23 cellular contexts compared by ENCODE assay signal in genomic region chr11:60719406-60719805, GRCh38. TPM values are rescaled to one million over a fixed set of nuclear protein-coding genes. Genes with fewer than 3 reads are reported as not detected.
DNase-seq lines count a peak whose midpoint lies in the region; ATAC-seq, FAIRE-seq and TF ChIP-seq lines count a peak whose summit lies in the region.
"Had no signal": no experiment of that assay in that cellular context is flagged by ENCODE, and none has a peak within 500 bp of the region (broad histone marks: within the 10 kb centered on the region; RNA-seq: fewer than 3 reads in every experiment).

No MANE protein-coding gene starts in this region.

- peak in 1 of 2 donors; percentile 30 for TF ChIP-seq POLR2A in Peyer's patch (IDR thresholded peaks at IDR 0.05)

- intact Hi-C loops in mucosa of descending colon (cut with DNase I, micrococcal nuclease) (no loop called here), cardiac septum (cut with DNase I) (no loop called here)

- H3K27me3 ChIP-seq in Peyer's patch, result no peaks in the 10 kb centered on the region
- H3K27me3 ChIP-seq in duodenal mucosa (ENCODE audit: control insufficient read depth in 1 of 2, insufficient read depth in 2 of 2, low read length in 2 of 2), result no peaks in the 10 kb centered on the region
- peaks cover 0 to 3% of the 10 kb centered on the region in 2 donors for H3K27me3 ChIP-seq in small intestine (ENCODE audit: control insufficient read depth in 2 of 2, insufficient read depth in 2 of 2, low read length in 2 of 2)

- TF ChIP-seq CTCF in Peyer's patch (IDR thresholded peaks at IDR 0.05) (no peak), mucosa of descending colon (IDR thresholded peaks at IDR 0.05) (no peak)

- peaks cover 0 to 11% (median 0%) of the 10 kb centered on the region in 4 donors for H3K9me3 ChIP-seq in Peyer's patch
- H3K9me3 ChIP-seq in duodenal mucosa (ENCODE audit: control insufficient read depth in 1 of 2, low read length in 2 of 2), result peaks cover 7 to 12% of the 10 kb centered on the region in 2 donors
- no peaks in the 10 kb centered on the region for H3K9me3 ChIP-seq in mucosa of descending colon
- H3K9me3 ChIP-seq in small intestine (ENCODE audit: control insufficient read depth, low read depth), result no peaks in the 10 kb centered on the region

- H3K27ac ChIP-seq in Peyer's patch, result peak overlapping the region in 2 of 4 donors; percentile 46 to 71
- peak overlapping the region; percentile 43 for H3K27ac ChIP-seq in duodenal mucosa (ENCODE audit: low read depth, low read length)
- peak overlapping the region in 1 of 2 donors; percentile 74 for H3K27ac ChIP-seq in small intestine (ENCODE audit: low read depth in 1 of 2, low read length in 1 of 2)
- H3K27ac ChIP-seq: A549 had no signal

- DNase-seq in Peyer's patch (peak in 2 of 3 donors; percentile 82 to 86), mucosa of descending colon (peak; percentile 77 to 81 (median 80)), small intestine (peak; percentile 97), cardiac septum (ENCODE audit: low spot score) (no peak)
- DNase-seq: 8988T; ACHN; C1 segment of cervical spinal cord; Calu3; CD4-positive, alpha-beta memory T cell; COR-L47; DMS79; EL; GDM1; H9 had no signal

- ATAC-seq in mucosa of descending colon (peak; percentile 93), HG02973 (IDR thresholded peaks at IDR 0.05; ENCODE audit: unreplicated experiment) (no peak), GM18907 (IDR thresholded peaks at IDR 0.05; ENCODE audit: unreplicated experiment) (no peak)
- ATAC-seq: A549, GM23338, HCT116 had no signal

- peaks cover 0 to 23% (median 4%) of the 10 kb centered on the region in 4 donors for H3K4me1 ChIP-seq in Peyer's patch
- peaks cover 19 to 21% of the 10 kb centered on the region in 2 donors for H3K4me1 ChIP-seq in duodenal mucosa (ENCODE audit: control insufficient read depth in 1 of 2, insufficient read depth in 2 of 2, low read length in 2 of 2)
- H3K4me1 ChIP-seq in mucosa of descending colon (ENCODE audit: low read depth), result peaks cover 22% of the 10 kb centered on the region
- peaks cover 0 to 11% of the 10 kb centered on the region in 2 donors for H3K4me1 ChIP-seq in small intestine (ENCODE audit: control insufficient read depth in 2 of 2, insufficient read depth in 1 of 2, low read depth in 1 of 2, low read length in 1 of 2)
- H3K4me1 ChIP-seq: A549 had no signal

- no peak overlapping the region for H3K9ac ChIP-seq in duodenal mucosa (ENCODE audit: low read depth in 1 of 2, low read length in 2 of 2)

- FAIRE-seq in small intestine (lab: Jason Lieb, UNC), result no peak
- FAIRE-seq: A549, GM12878 had no signal

- H3K36me3 ChIP-seq in Peyer's patch, result no peaks in the 10 kb centered on the region
- no peaks in the 10 kb centered on the region for H3K36me3 ChIP-seq in duodenal mucosa (ENCODE audit: control insufficient read depth in 1 of 2, insufficient read depth in 2 of 2, low read length in 2 of 2)
- no peaks in the 10 kb centered on the region for H3K36me3 ChIP-seq in mucosa of descending colon (ENCODE audit: low read depth)
- peaks cover 0 to 4% of the 10 kb centered on the region in 2 donors for H3K36me3 ChIP-seq in small intestine (ENCODE audit: control insufficient read depth in 2 of 2, insufficient read depth in 2 of 2, low read length in 2 of 2)

- H3K4me3 ChIP-seq in Peyer's patch (no peak overlapping the region), duodenal mucosa (ENCODE audit: low read depth in 1 of 2, low read length in 2 of 2) (no peak overlapping the region), mucosa of descending colon (no peak overlapping the region), small intestine (ENCODE audit: low read depth in 1 of 2, low read length in 2 of 2) (no peak overlapping the region)
- H3K4me3 ChIP-seq: A549, GM12878, GM23338 had no signal

- 14 to 61% (median 37%) methylated on average over 3 of the region's 3 CpGs for WGBS in small intestine, 3 donors

RNA-seq across cellular contexts. Expression of gene MS4A18, which starts 5.1 kb away (rescaled TPM):
- 1 to 10 TPM in 1 of 4 donors, not detected in 3; 2.4 TPM for total RNA-seq in Peyer's patch
- total RNA-seq in mucosa of descending colon, result not detected
- polyA plus RNA-seq in small intestine, result 1 to 10 TPM in 1 of 3 donors, under 1 TPM in 1, not detected in 1; 0.97 to 1.1 TPM
- not detected for total RNA-seq in cardiac septum
- total RNA-seq: Calu3; CD4-positive, alpha-beta memory T cell; GM12878; GM23338; H4; H9 had no signal
- polyA plus RNA-seq: A549; BJ; CD4-positive, alpha-beta memory T cell; GM12878; GM23338 had no signal

RNA-seq across cellular contexts. Expression of gene MS4A8, which starts 20.0 kb away (rescaled TPM):
- total RNA-seq in Peyer's patch (100 to 1,000 TPM in 3 of 4 donors, 10 to 100 TPM in 1; 13.2 to 541 (median 356) TPM), mucosa of descending colon (10 to 100 TPM; 11.5 to 36.2 (median 18.4) TPM), cardiac septum (not detected)
- polyA plus RNA-seq in small intestine, result 100 to 1,000 TPM in 2 of 3 donors, 10 to 100 TPM in 1; 35.7 to 265 (median 225) TPM
- total RNA-seq: CD4-positive, alpha-beta memory T cell; GM12878; GM23338; H9 had no signal
- polyA plus RNA-seq: A549; BJ; CD4-positive, alpha-beta memory T cell; GM23338 had no signal

RNA-seq across cellular contexts. Expression of gene MS4A15, which starts 37.3 kb away (rescaled TPM):
- total RNA-seq in Peyer's patch (1 to 10 TPM in 1 of 4 donors, under 1 TPM in 1, not detected in 2; 0.54 to 1.6 TPM), mucosa of descending colon (under 1 TPM in 1 of 3 donors, not detected in 2; 0.38 TPM), cardiac septum (not detected)
- 1 to 10 TPM in 2 of 3 donors, under 1 TPM in 1; 0.09 to 7.6 (median 5.1) TPM for polyA plus RNA-seq in small intestine
- total RNA-seq: Calu3; CD4-positive, alpha-beta memory T cell; GM23338; H4 had no signal
- polyA plus RNA-seq: A549; BJ; CD4-positive, alpha-beta memory T cell had no signal

Comparison
In these comparisons a context has a peak if more than half of its experiments do, and no peak if none do; other contexts are left out.
1. RNA of gene MS4A8, which starts 20.0 kb away (total RNA-seq): 13.2 to 541 TPM in Peyer's patch and 11.5 to 36.2 TPM in mucosa of descending colon; not detected in cardiac septum (single experiment); every median in the first group is over 10 times any median in the second.